8 cellular contexts compared by ENCODE assay signal in genomic region chr11:12007769-12008737, GRCh38. TPM values are rescaled to one million over a fixed set of nuclear protein-coding genes. Genes with fewer than 3 reads are reported as not detected.
A peak's percentile ranks its signal among the peaks of the same experiment; 100 is the strongest.
DNase-seq lines count a peak whose midpoint lies in the region; ATAC-seq and TF ChIP-seq lines count a peak whose summit lies in the region.

DKK3 (minus strand) TSS chr11:12008626; CDS start chr11:12008582, 44 bp downstream.

- peaks cover 31% of the 10 kb centered on the region in 2 experiments for H3K36me3 ChIP-seq in SK-N-SH (replicated peaks in 1 of 2; ENCODE audit: control insufficient read depth in 1 of 2, insufficient read depth in 2 of 2, low read length in 1 of 2)
- peaks cover 3% of the 10 kb centered on the region for H3K36me3 ChIP-seq in fibroblast of lung (ENCODE audit: control insufficient read depth, insufficient read depth, low read length)
- H3K36me3 ChIP-seq in naive thymus-derived CD4-positive, alpha-beta T cell (ENCODE audit: control insufficient read depth in 2 of 3, insufficient read depth in 3 of 3, low read length in 3 of 3) = no peaks in the 10 kb centered on the region
- H3K36me3 ChIP-seq in uterus = no peaks in the 10 kb centered on the region

- peaks cover 0 to 21% (median 14%) of the 10 kb centered on the region in 7 donors for H3K4me1 Mint-ChIP-seq in naive thymus-derived CD4-positive, alpha-beta T cell

- ATAC-seq in naive thymus-derived CD4-positive, alpha-beta T cell = peak; percentile 29

- H4K20me1 ChIP-seq in SK-N-SH (ENCODE audit: insufficient read depth) (peaks cover 40% of the 10 kb centered on the region), fibroblast of lung (ENCODE audit: control insufficient read depth, extremely low read depth, insufficient read depth, low read length) (no peaks in the 10 kb centered on the region)

- intact Hi-C loops in naive thymus-derived CD4-positive, alpha-beta T cell (cut with micrococcal nuclease) = no loop called here
- intact Hi-C loops in uterus (cut with DNase I; ENCODE audit: low total_unique reads) = no loop called here

- H3K27ac Mint-ChIP-seq in naive thymus-derived CD4-positive, alpha-beta T cell = no peak within 1 kb of the TSS

- TF ChIP-seq CTCF in SK-N-SH (IDR thresholded peaks at IDR 0.05) = no peak
- no peak for TF ChIP-seq CTCF in fibroblast of lung (conservative IDR thresholded peaks at IDR 0.05 in 1 of 2, IDR thresholded peaks at IDR 0.05 in 1 of 2; ENCODE audit: low read depth in 1 of 2, low read length in 2 of 2)
- no peak for TF ChIP-seq CTCF in uterus (IDR thresholded peaks at IDR 0.05)

- 62% methylated on average over 14 of the region's 71 CpGs for WGBS in SK-N-SH (ENCODE audit: low lambda C conversion rate)

- no peak for TF ChIP-seq POLR2A in uterus (IDR thresholded peaks at IDR 0.05)

- POLR2A ChIA-PET in SK-N-SH (lab: Yijun Ruan, JAX) = interaction anchor here (0.9 to 2.6 kb wide), 5 partner anchors 9 to 32 kb away, joined by 3 to 18 read pairs (median 4); no protein-coding TSS in a partner anchor
- POLR2A ChIA-PET in naive thymus-derived CD4-positive, alpha-beta T cell (lab: Charles Lee) = no interaction called here

- H3K36me3 Mint-ChIP-seq in naive thymus-derived CD4-positive, alpha-beta T cell = peaks cover 0 to 3% (median 0%) of the 10 kb centered on the region in 5 donors

- H3F3A ChIP-seq in SK-N-SH (replicated peaks; ENCODE audit: insufficient read depth) = peaks cover 22% of the 10 kb centered on the region

- CTCF ChIA-PET in SK-N-SH (lab: Yijun Ruan, JAX) = interaction anchor here (0.6 to 3.4 kb wide), 14 partner anchors 9 to 1087 kb away, joined by 3 to 11 read pairs (median 3); no protein-coding TSS in a partner anchor
- CTCF ChIA-PET in naive thymus-derived CD4-positive, alpha-beta T cell (lab: Charles Lee) = interaction anchor here (0.9 kb wide), 1 partner anchor 993 kb away, joined by 4 read pairs; no protein-coding TSS in a partner anchor

- peak within 1 kb of the TSS; percentile 55 to 86 (median 72) for H3K4me3 Mint-ChIP-seq in naive thymus-derived CD4-positive, alpha-beta T cell

- H3K9ac ChIP-seq in SK-N-SH (peak within 1 kb of the TSS; percentile 92), fibroblast of lung (ENCODE audit: insufficient read depth, low read length) (peak within 1 kb of the TSS; percentile 84)

- H3K27ac ChIP-seq in SK-N-SH (ENCODE audit: low read depth in 2 of 2, low read length in 1 of 2) = peak within 1 kb of the TSS; percentile 77 to 85
- H3K27ac ChIP-seq in fibroblast of lung (ENCODE audit: insufficient read depth, low read length) = peak within 1 kb of the TSS; percentile 78
- no peak within 1 kb of the TSS for H3K27ac ChIP-seq in naive thymus-derived CD4-positive, alpha-beta T cell (ENCODE audit: low read depth, low read length)
- H3K27ac ChIP-seq in uterus = peak within 1 kb of the TSS; percentile 53 to 58

- no peak for TF ChIP-seq EP300 in SK-N-SH (IDR thresholded peaks at IDR 0.05; ENCODE audit: borderline replicate concordance in 1 of 2, low read depth in 1 of 2, low read length in 1 of 2)

- H3K4me3 ChIP-seq in SK-N-SH (ENCODE audit: low read depth in 2 of 2, low read length in 1 of 2) (peak within 1 kb of the TSS; percentile 92 to 94), fibroblast of lung (replicated peaks in 1 of 4; ENCODE audit: control extremely low read depth in 1 of 4, insufficient read depth in 1 of 4, low read depth in 3 of 4, low read length in 4 of 4) (peak within 1 kb of the TSS; percentile 58 to 83 (median 79)), uterus (peak within 1 kb of the TSS; percentile 74 to 76)
- H3K4me3 ChIP-seq in naive thymus-derived CD4-positive, alpha-beta T cell (ENCODE audit: low read length) = peak within 1 kb of the TSS; percentile 24

- H3K9me3 Mint-ChIP-seq in naive thymus-derived CD4-positive, alpha-beta T cell = peaks cover 0 to 4% (median 0%) of the 10 kb centered on the region in 11 donors

- H3K9me3 ChIP-seq in SK-N-SH = no peaks in the 10 kb centered on the region
- H3K9me3 ChIP-seq in fibroblast of lung (ENCODE audit: control insufficient read depth, insufficient read depth, low read depth, low read length) = no peaks in the 10 kb centered on the region
- H3K9me3 ChIP-seq in naive thymus-derived CD4-positive, alpha-beta T cell (ENCODE audit: control insufficient read depth in 2 of 3, low read length in 3 of 3) = no peaks in the 10 kb centered on the region
- H3K9me3 ChIP-seq in uterus = no peaks in the 10 kb centered on the region

- peak within 1 kb of the TSS; percentile 53; the same call in 1 of the 2 replicates for H2AFZ ChIP-seq in SK-N-SH (ENCODE audit: low read depth)
- peak within 1 kb of the TSS; percentile 78 for H2AFZ ChIP-seq in fibroblast of lung (ENCODE audit: low read length)

- DNase-seq in EL = peak; percentile 38
- peak; percentile 86 for DNase-seq in SK-N-SH
- peak; percentile 42 to 52 for DNase-seq in fibroblast of lung (ENCODE audit: low read depth in 2 of 2)
- DNase-seq in naive thymus-derived CD4-positive, alpha-beta T cell = no peak
- no peak for DNase-seq in uterus
- DNase-seq in activated effector memory CD4-positive, alpha-beta T cell treated with Interleukin-2 at 50 U/mL for 16 hours = no peak
- DNase-seq in AG08395 (ENCODE audit: low spot score) = no peak
- no peak for DNase-seq in effector CD4-positive, alpha-beta T cell

- peak within 1 kb of the TSS; percentile 97 for H3K4me2 ChIP-seq in SK-N-SH
- H3K4me2 ChIP-seq in fibroblast of lung (ENCODE audit: extremely low read depth, insufficient read depth, low read length) = peak within 1 kb of the TSS; percentile 95

- peaks cover 35 to 36% of the 10 kb centered on the region in 2 experiments; a peak in 3 of 4 replicates for H3K4me1 ChIP-seq in SK-N-SH (ENCODE audit: control insufficient read depth in 1 of 2, insufficient read depth in 2 of 2, low read depth in 1 of 2, low read length in 1 of 2)
- H3K4me1 ChIP-seq in fibroblast of lung (ENCODE audit: control insufficient read depth, extremely low read depth, insufficient read depth, low read length) = peaks cover 29% of the 10 kb centered on the region
- H3K4me1 ChIP-seq in naive thymus-derived CD4-positive, alpha-beta T cell (ENCODE audit: control insufficient read depth in 2 of 2, insufficient read depth in 2 of 2, low read length in 2 of 2) = peaks cover 5 to 6% of the 10 kb centered on the region in 2 donors
- no peaks in the 10 kb centered on the region for H3K4me1 ChIP-seq in uterus

- H3K9me2 ChIP-seq in SK-N-SH = no peaks in the 10 kb centered on the region

- peaks cover 60% of the 10 kb centered on the region for H3K79me2 ChIP-seq in SK-N-SH (ENCODE audit: insufficient read depth)
- H3K79me2 ChIP-seq in fibroblast of lung (ENCODE audit: control insufficient read depth, insufficient read depth, low read length) = peaks cover 50% of the 10 kb centered on the region

- TF ChIP-seq RAD21 in SK-N-SH (IDR thresholded peaks at IDR 0.05; ENCODE audit: low read length) = no peak

- no peaks in the 10 kb centered on the region for H3K27me3 ChIP-seq in SK-N-SH (ENCODE audit: insufficient read depth)
- H3K27me3 ChIP-seq in fibroblast of lung (ENCODE audit: control insufficient read depth, insufficient read depth, low read length) = no peaks in the 10 kb centered on the region
- H3K27me3 ChIP-seq in naive thymus-derived CD4-positive, alpha-beta T cell (ENCODE audit: control insufficient read depth in 2 of 2, insufficient read depth in 2 of 2, low read length in 2 of 2) = peaks cover 7 to 23% of the 10 kb centered on the region in 2 donors
- H3K27me3 ChIP-seq in uterus = no peaks in the 10 kb centered on the region

- H3K27me3 Mint-ChIP-seq in naive thymus-derived CD4-positive, alpha-beta T cell = peaks cover 66 to 85% (median 77%) of the 10 kb centered on the region in 5 donors

TF ChIP-seq in SK-N-SH, 30 proteins besides CTCF, POLR2A, EP300 and RAD21:
- no peak for TF ChIP-seq USF2 (IDR thresholded peaks at IDR 0.05; ENCODE audit: borderline replicate concordance, low read depth, low read length)
- TF ChIP-seq TAF1 (IDR thresholded peaks at IDR 0.05; ENCODE audit: borderline replicate concordance, low read depth, low read length) = no peak
- no peak for TF ChIP-seq GATA2 (CRISPR knock-in tag; IDR thresholded peaks at IDR 0.05)
- no peak for TF ChIP-seq NRF1 (IDR thresholded peaks at IDR 0.05; ENCODE audit: low read depth, low read length)
- 0 out of 2 replicates have a peak, but pooled peaks have one; percentile 48 for TF ChIP-seq MAX (IDR thresholded peaks at IDR 0.05; ENCODE audit: low read depth)
- no peak for TF ChIP-seq POLR2AphosphoS5 (IDR thresholded peaks at IDR 0.05; ENCODE audit: low read depth, low read length)
- TF ChIP-seq SMC3 (IDR thresholded peaks at IDR 0.05; ENCODE audit: low read depth, low read length) = no peak
- no peak for TF ChIP-seq PBX3 (IDR thresholded peaks at IDR 0.05)

RNA-seq across cellular contexts. Expression of gene DKK3, which starts in this region (rescaled TPM):
- polyA plus RNA-seq in SK-N-SH (2012; rRNA removed) = 1,174 and 1,491 TPM in 2 replicates
- polyA plus RNA-seq in SK-N-SH (2012; cell fraction: cytosol; rRNA removed) = 1,028 and 1,442 TPM in 2 replicates
- polyA plus RNA-seq in SK-N-SH (2012; cell fraction: nucleus; rRNA removed) = 933 and 1,160 TPM in 2 replicates
- total RNA-seq in fibroblast of lung = 387 and 1,064 TPM in 2 replicates
- 1,283 and 1,566 TPM in 2 replicates for polyA plus RNA-seq in fibroblast of lung
- 748 and 845 TPM in 2 replicates for polyA plus RNA-seq in fibroblast of lung (2012)
- 440 and 622 TPM in 2 replicates for polyA minus RNA-seq in fibroblast of lung (ENCODE audit: low replicate concordance)
- 1 to 10 TPM in 1 of 5 experiments, under 1 TPM in 1, not detected in 3; 0.32 to 1.4 TPM for total RNA-seq in naive thymus-derived CD4-positive, alpha-beta T cell
- under 1 TPM in 1 of 2 donors, not detected in 1; 0.38 TPM for polyA plus RNA-seq in naive thymus-derived CD4-positive, alpha-beta T cell
- 100 to 1,000 TPM in 2 of 4 donors, 10 to 100 TPM in 2; 26.4 to 151 (median 99.0) TPM for total RNA-seq in uterus

Comparison
In these comparisons a context has a peak if more than half of its experiments do, and no peak if none do; other contexts are left out.
1. RNA of gene DKK3 (total RNA-seq): 387 to 1,064 TPM in fibroblast of lung and 26.4 to 151 TPM in uterus; 0.32 to 1.4 TPM in naive thymus-derived CD4-positive, alpha-beta T cell; every median in the first group is over 10 times any median in the second.
2. RNA of gene DKK3 (polyA plus RNA-seq): 748 to 1,566 TPM in fibroblast of lung and 933 to 1,491 TPM in SK-N-SH; 0.38 TPM in naive thymus-derived CD4-positive, alpha-beta T cell; every median in the first group is over 100 times any median in the second.
3. DNase-seq: peak in EL (single experiment), SK-N-SH (single experiment) and fibroblast of lung (2 of 2); none in naive thymus-derived CD4-positive, alpha-beta T cell (0 of 9), uterus (0 of 2), activated effector memory CD4-positive, alpha-beta T cell treated with Interleukin-2 at 50 U/mL for 16 hours (single experiment), AG08395 (single experiment) and effector CD4-positive, alpha-beta T cell (single experiment).
4. H3K4me3 ChIP-seq: peak in every context shown above with its lines; median percentile 93 in SK-N-SH; 79 in fibroblast of lung; 75 in uterus; 24 in naive thymus-derived CD4-positive, alpha-beta T cell.